ENCODE assay signal across 9 cellular contexts in the genomic region with DNA sequence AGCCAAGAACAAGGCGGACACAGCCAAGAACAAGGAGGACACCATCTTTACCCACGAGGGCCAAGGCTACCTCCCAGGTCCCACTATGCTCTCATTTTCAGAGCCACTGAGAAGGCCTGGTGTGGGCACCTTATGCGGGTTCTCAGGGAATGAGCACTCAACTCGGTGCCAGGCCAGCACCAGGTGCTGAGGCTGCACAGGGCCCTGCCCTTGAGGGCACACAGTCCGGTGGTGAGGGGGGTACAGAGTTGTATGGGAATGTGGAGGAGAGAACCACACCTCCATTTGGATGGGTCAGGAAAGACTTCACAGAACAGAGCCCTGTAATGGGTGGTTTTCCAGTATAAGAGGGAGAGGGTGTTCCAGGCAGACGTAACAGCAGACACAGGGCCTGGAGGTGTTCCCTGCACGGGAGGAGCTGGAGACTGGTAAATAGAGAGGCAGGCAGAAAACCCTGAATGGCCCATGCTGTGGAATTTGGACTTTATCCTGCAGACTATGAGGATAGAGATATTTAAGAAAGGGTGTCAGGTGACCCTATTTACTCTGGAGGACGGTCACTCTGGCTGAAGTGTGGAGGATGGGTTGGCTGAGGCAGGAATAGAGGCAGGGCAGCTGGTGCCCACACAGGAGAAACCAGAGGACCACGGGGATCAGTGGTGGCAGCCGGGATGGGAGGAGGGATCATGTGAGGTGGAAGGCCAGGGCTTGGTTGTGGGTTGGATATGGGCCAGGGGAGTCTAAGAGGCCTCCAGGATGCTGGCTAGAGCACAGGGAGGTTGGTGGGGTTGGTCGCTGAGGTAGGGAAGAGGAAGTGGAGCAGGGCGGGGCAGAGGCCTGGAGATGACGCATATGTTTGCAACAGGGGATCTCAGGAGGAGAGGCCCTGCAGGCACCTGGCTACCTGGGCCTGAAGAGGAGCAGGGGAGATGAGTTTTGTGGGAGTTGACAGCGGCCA. TPM values are rescaled to one million over a fixed set of nuclear protein-coding genes. Genes with fewer than 3 reads are reported as not detected.
A peak's percentile ranks its signal among the peaks of the same experiment; 100 is the strongest.
DNase-seq lines count a peak whose midpoint lies in the region; ATAC-seq and TF ChIP-seq lines count a peak whose summit lies in the region.
"Had no signal": no experiment of that assay in that cellular context is flagged by ENCODE, and none has a peak within 500 bp of the region (broad histone marks: within the 10 kb centered on the region; RNA-seq: fewer than 3 reads in every experiment).

No MANE protein-coding gene starts in this region.

- no peaks in the 10 kb centered on the region for H3K36me3 ChIP-seq in PC-3 (ENCODE audit: low read depth, low read length)

- H3K9ac ChIP-seq in PC-3 (ENCODE audit: low read length) = no peak overlapping the region

- TF ChIP-seq CTCF in PC-3 (conservative IDR thresholded peaks at IDR 0.05; ENCODE audit: low read depth, low read length) = no peak
- no peak for TF ChIP-seq CTCF in endothelial cell (IDR thresholded peaks at IDR 0.05; ENCODE audit: unreplicated experiment)

- POLR2A ChIA-PET in PC-3 (lab: Charles Lee; ENCODE audit: unreplicated experiment) = no interaction called here

- no peaks in the 10 kb centered on the region for H3K36me3 Mint-ChIP-seq in endothelial cell (ENCODE audit: low read depth, unreplicated experiment)

- peaks cover 15% of the 10 kb centered on the region for H3K4me1 ChIP-seq in PC-3 (ENCODE audit: insufficient read depth, low read length)

- H2AFZ ChIP-seq in PC-3 (ENCODE audit: low read length) = peak overlapping the region; percentile 30

- H3F3A ChIP-seq in PC-3 (ENCODE audit: low read length, unreplicated experiment) = no peaks in the 10 kb centered on the region

- no peaks in the 10 kb centered on the region for H4K20me1 ChIP-seq in PC-3 (ENCODE audit: low read length)

- intact Hi-C loops in PC-3 (cut with micrococcal nuclease) = no loop called here

- no peaks in the 10 kb centered on the region for H3K9me3 Mint-ChIP-seq in endothelial cell (ENCODE audit: unreplicated experiment)

- H3K27ac Mint-ChIP-seq in endothelial cell (ENCODE audit: unreplicated experiment) = peak overlapping the region; percentile 18

- H3K27ac ChIP-seq in PC-3 (ENCODE audit: low read length) = peak overlapping the region; percentile 48

- BruUV-seq in PC-3 (replicated peaks; lab: Mats Ljungman, UMichigan) = no TSS peak

- peak; percentile 97 for ATAC-seq in PC-3
- ATAC-seq in stimulated activated naive CD8-positive, alpha-beta T cell treated with anti-CD3 and anti-CD28 coated beads, Interleukin-15, Interleukin-2, amounts not matched to agents 100 U/mL and 50 U/mL, for 24 hours = peak; percentile 55

- H3K27me3 Mint-ChIP-seq in endothelial cell (ENCODE audit: unreplicated experiment) = no peaks in the 10 kb centered on the region

- H3K9me2 ChIP-seq in PC-3 (replicated peaks; ENCODE audit: low read length) = no peaks in the 10 kb centered on the region

- no peaks in the 10 kb centered on the region for H3K9me3 ChIP-seq in PC-3 (ENCODE audit: low read length)

- no peak overlapping the region for H3K4me3 Mint-ChIP-seq in endothelial cell (ENCODE audit: unreplicated experiment)

- H3K4me3 ChIP-seq in PC-3 (ENCODE audit: low read length) = no peak overlapping the region

- H3K4me1 Mint-ChIP-seq in endothelial cell (ENCODE audit: unreplicated experiment) = no peaks in the 10 kb centered on the region

- H3K4me2 ChIP-seq in PC-3 (ENCODE audit: low read length) = peak overlapping the region; percentile 20

- no peaks in the 10 kb centered on the region for H3K27me3 ChIP-seq in PC-3 (ENCODE audit: low read length)

- DNase-seq in SIG-M5 treated with dmso at 0.1 percent for 504 hours (lab: John Stamatoyannopoulos, UW; ENCODE audit: unreplicated experiment) (peak; percentile 63), SIG-M5 (lab: John Stamatoyannopoulos, UW) (no peak), PC-3 (peak; percentile 88), endothelial cell (ENCODE audit: low spot score) (no peak), NCI-H2171 (lab: John Stamatoyannopoulos, UW) (no peak), nucleus accumbens (lab: John Stamatoyannopoulos, UW) (no peak), middle frontal gyrus (ENCODE audit: extremely low spot score, low spot score) (no peak)
- no peak for DNase-seq in stimulated activated naive CD8-positive, alpha-beta T cell treated with anti-CD3 and anti-CD28 coated beads, Interleukin-15, Interleukin-2, amounts not matched to agents 100 U/mL and 50 U/mL, for 24 hours

- CTCF ChIA-PET in PC-3 (lab: Charles Lee) = no interaction called here

- no peaks in the 10 kb centered on the region for H3K79me2 ChIP-seq in PC-3 (ENCODE audit: low read length)

RNA-seq across cellular contexts. Expression of a gene that starts 34.6 kb away (rescaled TPM):
- total RNA-seq in PC-3 (2014; rRNA removed) (not detected in 2 replicates), endothelial cell (ENCODE audit: unreplicated experiment) (3.3 TPM)
- total RNA-seq: LHCN-M2 had no signal

Comparison
In these comparisons a context has a peak if more than half of its experiments do, and no peak if none do; other contexts are left out.
1. DNase-seq: peak in SIG-M5 treated with dmso at 0.1 percent for 504 hours (single experiment) and PC-3 (single experiment); none in SIG-M5 (single experiment), endothelial cell (single experiment), stimulated activated naive CD8-positive, alpha-beta T cell treated with anti-CD3 and anti-CD28 coated beads, Interleukin-15, Interleukin-2, amounts not matched to agents 100 U/mL and 50 U/mL, for 24 hours (single experiment), NCI-H2171 (single experiment), nucleus accumbens (0 of 56) and middle frontal gyrus (single experiment).